Comparison of ENCODE assay signal across 22 cellular contexts in genomic region chr18:49519041-49519971, GRCh38. TPM values are rescaled to one million over a fixed set of nuclear protein-coding genes. Genes with fewer than 3 reads are reported as not detected.
DNase-seq lines count a peak whose midpoint lies in the region; TF ChIP-seq lines count a peak whose summit lies in the region.
"Had no signal": no experiment of that assay in that cellular context is flagged by ENCODE, and none has a peak within 500 bp of the region (broad histone marks: within the 10 kb centered on the region; RNA-seq: fewer than 3 reads in every experiment).

No MANE protein-coding gene starts in this region.

- no peak overlapping the region for H3K27ac ChIP-seq in neural progenitor cell
- H3K27ac ChIP-seq in ovary = no peak overlapping the region
- H3K27ac ChIP-seq: ascending aorta, esophagus muscularis mucosa, pancreas, right lobe of liver, upper lobe of left lung had no signal

- H3K4me3 ChIP-seq in neural progenitor cell (no peak overlapping the region), ovary (no peak overlapping the region)
- H3K4me3 ChIP-seq: ascending aorta, esophagus muscularis mucosa, MG63, pancreas, right lobe of liver, upper lobe of left lung had no signal

- no peak for TF ChIP-seq POLR2A in ovary (IDR thresholded peaks at IDR 0.05)

- CTCF ChIA-PET in activated naive CD4-positive, alpha-beta T cell treated with anti-CD3 and anti-CD28 coated beads for 36 hours (lab: Charles Lee) = interaction anchor here (1.6 kb wide), 1 partner anchor 9 kb away, joined by 8 read pairs; no protein-coding TSS in a partner anchor

- H4K20me1 ChIP-seq in neural progenitor cell (ENCODE audit: low read depth) = peaks cover 7% of the 10 kb centered on the region

- WGBS in ovary, 3 donors = 81 to 84% (median 81%) methylated on average over 10 of the region's 10 CpGs

- H3K4me2 ChIP-seq in neural progenitor cell = peak overlapping the region; percentile 67

- H3K9me3 Mint-ChIP-seq in neural progenitor cell = no peaks in the 10 kb centered on the region
- no peaks in the 10 kb centered on the region for H3K9me3 Mint-ChIP-seq in activated naive CD4-positive, alpha-beta T cell treated with anti-CD3 and anti-CD28 coated beads for 36 hours
- H3K9me3 Mint-ChIP-seq: activated naive CD4-positive, alpha-beta T cell treated with anti-CD3 and anti-CD28 coated beads, Interleukin-2, amount 10 ng/mL, durations not matched to agents 7 days and 5 days had no signal

- peaks cover 12% of the 10 kb centered on the region for H3K27me3 Mint-ChIP-seq in neural progenitor cell (ENCODE audit: insufficient read depth, low read depth)
- peaks cover 3% of the 10 kb centered on the region for H3K27me3 Mint-ChIP-seq in activated naive CD4-positive, alpha-beta T cell treated with anti-CD3 and anti-CD28 coated beads for 36 hours (ENCODE audit: low read depth)

- no peak for TF ChIP-seq EP300 in ovary (IDR thresholded peaks at IDR 0.05)

- H3K9me3 ChIP-seq in neural progenitor cell (ENCODE audit: low read depth) (no peaks in the 10 kb centered on the region), ovary (no peaks in the 10 kb centered on the region)
- H3K9me3 ChIP-seq: ascending aorta, esophagus muscularis mucosa, MG63, pancreas, right lobe of liver, upper lobe of left lung had no signal

- no peaks in the 10 kb centered on the region for H3K27me3 ChIP-seq in neural progenitor cell
- no peaks in the 10 kb centered on the region for H3K27me3 ChIP-seq in ovary
- H3K27me3 ChIP-seq: ascending aorta, MG63, pancreas, right lobe of liver, upper lobe of left lung had no signal

- peak; percentile 54 for DNase-seq in ELF-1 (ENCODE audit: low read depth, low spot score)
- DNase-seq in NCI-H524 treated with DMSO at 0.1 percent for 48 hours (lab: John Stamatoyannopoulos, UW) = peak; percentile 3
- peak; percentile 21 for DNase-seq in dedifferentiated amniotic fluid mesenchymal stem cell (ENCODE audit: extremely low spot score)
- DNase-seq in neural progenitor cell (ENCODE audit: low spot score) = peak; percentile 60
- no peak for DNase-seq in activated naive CD4-positive, alpha-beta T cell treated with anti-CD3 and anti-CD28 coated beads for 36 hours
- DNase-seq in ovary = no peak
- no peak for DNase-seq in DMS53 treated with DMSO at 0.1 percent for 48 hours (lab: John Stamatoyannopoulos, UW; ENCODE audit: unreplicated experiment)
- no peak for DNase-seq in activated T-cell treated with anti-CD3 and anti-CD28 coated beads, Interleukin-2, amount 50 U/mL, for 1 hour
- DNase-seq: activated CD8-positive, alpha-beta T cell treated with anti-CD3 and anti-CD28 coated beads, Interleukin-2, amount 10 ng/mL, durations not matched to agents 7 days and 5 days; activated naive CD4-positive, alpha-beta T cell treated with anti-CD3 and anti-CD28 coated beads, Interleukin-2, amount 10 ng/mL, durations not matched to agents 7 days and 5 days; effector CD4-positive, alpha-beta T cell; GOT3; MG63; NCI-H1436 treated with DMSO at 0.1 percent for 48 hours; NCI-H2171; NCI-H69; pancreas; T1000; upper lobe of left lung had no signal

- peaks cover 71% of the 10 kb centered on the region for H3K4me1 Mint-ChIP-seq in neural progenitor cell
- H3K4me1 Mint-ChIP-seq in activated naive CD4-positive, alpha-beta T cell treated with anti-CD3 and anti-CD28 coated beads for 36 hours (ENCODE audit: low read depth) = no peaks in the 10 kb centered on the region
- H3K4me1 Mint-ChIP-seq: activated naive CD4-positive, alpha-beta T cell treated with anti-CD3 and anti-CD28 coated beads, Interleukin-2, amount 10 ng/mL, durations not matched to agents 7 days and 5 days had no signal

- peak overlapping the region; percentile 81 for H3K27ac Mint-ChIP-seq in neural progenitor cell
- no peak overlapping the region for H3K27ac Mint-ChIP-seq in activated naive CD4-positive, alpha-beta T cell treated with anti-CD3 and anti-CD28 coated beads for 36 hours
- H3K27ac Mint-ChIP-seq: activated CD8-positive, alpha-beta T cell treated with anti-CD3 and anti-CD28 coated beads, Interleukin-2, amount 10 ng/mL, durations not matched to agents 7 days and 5 days; activated naive CD4-positive, alpha-beta T cell treated with anti-CD3 and anti-CD28 coated beads, Interleukin-2, amount 10 ng/mL, durations not matched to agents 7 days and 5 days had no signal

- H3K9ac ChIP-seq in neural progenitor cell = no peak overlapping the region

- no peaks in the 10 kb centered on the region for H3K79me2 ChIP-seq in neural progenitor cell (ENCODE audit: low read depth)

- no peak overlapping the region for H2AFZ ChIP-seq in neural progenitor cell (replicated peaks)

- no peak for TF ChIP-seq CTCF in neural progenitor cell (IDR thresholded peaks at IDR 0.05)
- no peak for TF ChIP-seq CTCF in ovary (IDR thresholded peaks at IDR 0.05)

- peaks cover 34% of the 10 kb centered on the region for H3K4me1 ChIP-seq in neural progenitor cell
- H3K4me1 ChIP-seq in ovary (ENCODE audit: insufficient read depth) = no peaks in the 10 kb centered on the region
- H3K4me1 ChIP-seq: ascending aorta, esophagus muscularis mucosa, pancreas, upper lobe of left lung had no signal

- no peaks in the 10 kb centered on the region for H3K36me3 Mint-ChIP-seq in neural progenitor cell
- H3K36me3 Mint-ChIP-seq in activated naive CD4-positive, alpha-beta T cell treated with anti-CD3 and anti-CD28 coated beads for 36 hours (ENCODE audit: low read depth) = no peaks in the 10 kb centered on the region
- H3K36me3 Mint-ChIP-seq: activated naive CD4-positive, alpha-beta T cell treated with anti-CD3 and anti-CD28 coated beads, Interleukin-2, amount 10 ng/mL, durations not matched to agents 7 days and 5 days had no signal

- peak overlapping the region; percentile 71 for H3K4me3 Mint-ChIP-seq in neural progenitor cell
- no peak overlapping the region for H3K4me3 Mint-ChIP-seq in activated naive CD4-positive, alpha-beta T cell treated with anti-CD3 and anti-CD28 coated beads for 36 hours
- H3K4me3 Mint-ChIP-seq: activated CD8-positive, alpha-beta T cell treated with anti-CD3 and anti-CD28 coated beads, Interleukin-2, amount 10 ng/mL, durations not matched to agents 7 days and 5 days; activated naive CD4-positive, alpha-beta T cell treated with anti-CD3 and anti-CD28 coated beads, Interleukin-2, amount 10 ng/mL, durations not matched to agents 7 days and 5 days had no signal

- intact Hi-C loops in activated naive CD4-positive, alpha-beta T cell treated with anti-CD3 and anti-CD28 coated beads for 36 hours (cut with micrococcal nuclease) = loop anchor here (10.0 kb wide), 1 partner anchor 835 kb away; no protein-coding TSS in a partner anchor
- intact Hi-C loops in ovary (cut with DNase I) = loop anchor here in 2 of 4 donors (10.0 kb wide), 2 partner anchors 265 to 335 kb away; no protein-coding TSS in a partner anchor

- peaks cover 43% of the 10 kb centered on the region for H3F3A ChIP-seq in neural progenitor cell (ENCODE audit: low read depth)

- H3K36me3 ChIP-seq in neural progenitor cell = no peaks in the 10 kb centered on the region
- H3K36me3 ChIP-seq in ovary = no peaks in the 10 kb centered on the region
- H3K36me3 ChIP-seq: ascending aorta, esophagus muscularis mucosa, MG63, pancreas, right lobe of liver, upper lobe of left lung had no signal

RNA-seq across cellular contexts. Expression of gene RPL17, which starts 27.0 kb away (rescaled TPM):
- total RNA-seq in neural progenitor cell (ENCODE audit: low replicate concordance) = 3,661 and 4,399 TPM in 2 replicates
- 1,000 to 10,000 TPM; 2,807 to 2,916 TPM for total RNA-seq in activated naive CD4-positive, alpha-beta T cell treated with anti-CD3 and anti-CD28 coated beads for 36 hours
- total RNA-seq in ovary = 1,000 to 10,000 TPM; 3,089 to 8,014 (median 3,638) TPM
- 1,000 to 10,000 TPM; 3,009 to 5,423 TPM for polyA plus RNA-seq in ovary

RNA-seq across cellular contexts. Expression of gene C18orf32, which starts 32.3 kb away (rescaled TPM):
- total RNA-seq in neural progenitor cell (ENCODE audit: low replicate concordance) (41.2 and 72.4 TPM in 2 replicates), ovary (10 to 100 TPM; 35.4 to 51.4 (median 44.9) TPM)
- total RNA-seq in activated naive CD4-positive, alpha-beta T cell treated with anti-CD3 and anti-CD28 coated beads for 36 hours = 10 to 100 TPM; 24.1 to 26.6 TPM
- polyA plus RNA-seq in ovary = 10 to 100 TPM; 60.0 to 81.3 TPM

RNA-seq across cellular contexts. Expression of gene LIPG, which starts 42.6 kb away (rescaled TPM):
- total RNA-seq in neural progenitor cell (ENCODE audit: low replicate concordance) = 3.7 and 13.2 TPM in 2 replicates
- total RNA-seq in activated naive CD4-positive, alpha-beta T cell treated with anti-CD3 and anti-CD28 coated beads for 36 hours = under 1 TPM; 0.22 to 0.45 TPM
- 1 to 10 TPM in 1 of 7 donors, under 1 TPM in 5, not detected in 1; 0.23 to 3.9 (median 0.51) TPM for total RNA-seq in ovary
- 1 to 10 TPM in 1 of 2 donors, under 1 TPM in 1; 0.94 to 1.3 TPM for polyA plus RNA-seq in ovary

RNA-seq across cellular contexts. Expression of gene DYM, which starts 58.9 kb away (rescaled TPM):
- total RNA-seq in neural progenitor cell (ENCODE audit: low replicate concordance) = 46.8 and 53.4 TPM in 2 replicates
- total RNA-seq in activated naive CD4-positive, alpha-beta T cell treated with anti-CD3 and anti-CD28 coated beads for 36 hours = 10 to 100 TPM; 60.2 to 61.2 TPM
- 10 to 100 TPM; 64.1 to 96.0 (median 78.5) TPM for total RNA-seq in ovary
- polyA plus RNA-seq in ovary = 10 to 100 TPM; 26.2 to 61.5 TPM

Comparison
In these comparisons a context has a peak if more than half of its experiments do, and no peak if none do; other contexts are left out.
1. DNase-seq: peak in ELF-1 (single experiment), NCI-H524 treated with DMSO at 0.1 percent for 48 hours (single experiment), dedifferentiated amniotic fluid mesenchymal stem cell (single experiment) and neural progenitor cell (single experiment); none in activated naive CD4-positive, alpha-beta T cell treated with anti-CD3 and anti-CD28 coated beads for 36 hours (single experiment), ovary (0 of 5), DMS53 treated with DMSO at 0.1 percent for 48 hours (single experiment) and activated T-cell treated with anti-CD3 and anti-CD28 coated beads, Interleukin-2, amount 50 U/mL, for 1 hour (single experiment).